ENCODE assay signal across 22 cellular contexts in the genomic region with DNA sequence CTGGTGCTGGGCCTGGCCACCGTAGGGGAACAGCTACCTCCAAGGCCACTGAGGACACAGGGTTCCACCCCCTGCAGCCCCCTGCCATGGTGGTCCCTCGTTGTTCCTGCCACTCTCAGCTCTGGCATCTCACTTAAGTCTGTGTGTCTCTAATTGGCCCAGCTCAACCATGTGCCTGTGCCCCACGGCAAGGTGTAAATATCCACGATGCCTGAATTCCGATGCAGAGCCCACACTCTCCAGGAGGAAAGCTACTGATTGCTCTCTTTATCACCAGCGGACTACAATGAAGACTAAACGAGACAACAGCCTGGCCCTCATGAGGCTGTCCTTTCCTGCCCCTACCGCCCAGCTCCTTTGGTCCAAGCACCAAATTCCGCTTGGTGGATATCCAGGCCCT. TPM values are rescaled to one million over a fixed set of nuclear protein-coding genes. Genes with fewer than 3 reads are reported as not detected.
DNase-seq lines count a peak whose midpoint lies in the region; ATAC-seq and TF ChIP-seq lines count a peak whose summit lies in the region.
"Had no signal": no experiment of that assay in that cellular context is flagged by ENCODE, and none has a peak within 500 bp of the region (broad histone marks: within the 10 kb centered on the region; RNA-seq: fewer than 3 reads in every experiment).

No MANE protein-coding gene starts in this region.

- no peaks in the 10 kb centered on the region for H3K27me3 ChIP-seq in CD4-positive, CD25-positive, alpha-beta regulatory T cell (ENCODE audit: control insufficient read depth, insufficient read depth, low read length)
- H3K27me3 ChIP-seq in IMR-90 (ENCODE audit: control insufficient read depth, insufficient read depth, low read length) (no peaks in the 10 kb centered on the region), dorsolateral prefrontal cortex (no peaks in the 10 kb centered on the region), gastroesophageal sphincter (no peaks in the 10 kb centered on the region)

- BruUV-seq in IMR-90 (replicated peaks; lab: Mats Ljungman, UMichigan) = no TSS peak

- in situ Hi-C loops in IMR-90 (cut with MboI; ENCODE audit: low sequenced_read_pairs) = no loop called here

- no peak for TF ChIP-seq EP300 in gastroesophageal sphincter (IDR thresholded peaks at IDR 0.05)

- dilution Hi-C loops in IMR-90 (cut with HindIII; ENCODE audit: low sequenced_read_pairs, unreplicated experiment) = no loop called here

- peak overlapping the region; percentile 10 for H2BK5ac ChIP-seq in IMR-90 (ENCODE audit: low read depth, low read length, poor library complexity, severe bottlenecking)

- peak overlapping the region; percentile 28; the same call in 1 of the 2 replicates for H4K5ac ChIP-seq in IMR-90 (ENCODE audit: low read depth, low read length)

- H3K79me1 ChIP-seq in IMR-90 (ENCODE audit: low read depth in 1 of 2, low read length in 2 of 2) = peaks cover 0 to 18% of the 10 kb centered on the region in 2 experiments; a peak in 2 of 4 replicates

- no peak overlapping the region for H3K9ac ChIP-seq in IMR-90 (ENCODE audit: low read depth, low read length)
- H3K9ac ChIP-seq: KMS-11 had no signal

- H3K23ac ChIP-seq in IMR-90 (ENCODE audit: low read depth, low read length) = no peak overlapping the region

- peak overlapping the region; percentile 61 for H3K14ac ChIP-seq in IMR-90 (replicated peaks; ENCODE audit: low read depth, low read length)

- H3K4me1 ChIP-seq in CD4-positive, CD25-positive, alpha-beta regulatory T cell (ENCODE audit: control insufficient read depth, insufficient read depth, low read length, poor library complexity, severe bottlenecking) = peaks cover 35% of the 10 kb centered on the region
- H3K4me1 ChIP-seq in IMR-90 (ENCODE audit: control insufficient read depth, insufficient read depth, low read length) (peaks cover 40% of the 10 kb centered on the region), gastroesophageal sphincter (peaks cover 0 to 56% (median 4%) of the 10 kb centered on the region in 3 donors)

- peak overlapping the region; percentile 74 for H3K4ac ChIP-seq in IMR-90 (ENCODE audit: low read depth, low read length)

- no peak overlapping the region for H3K4me3 ChIP-seq in CD4-positive, CD25-positive, alpha-beta regulatory T cell (ENCODE audit: low read depth, low read length)
- H3K4me3 ChIP-seq in IMR-90 (ENCODE audit: insufficient read depth, low read depth, low read length) = no peak overlapping the region
- no peak overlapping the region for H3K4me3 ChIP-seq in dorsolateral prefrontal cortex
- no peak overlapping the region for H3K4me3 ChIP-seq in gastroesophageal sphincter
- H3K4me3 ChIP-seq: GM12878 had no signal

- H3K9me3 Mint-ChIP-seq in CD4-positive, CD25-positive, alpha-beta regulatory T cell = no peaks in the 10 kb centered on the region
- no peaks in the 10 kb centered on the region for H3K9me3 Mint-ChIP-seq in neural crest cell

- H3K36me3 ChIP-seq in CD4-positive, CD25-positive, alpha-beta regulatory T cell (ENCODE audit: control insufficient read depth, insufficient read depth, low read length) = no peaks in the 10 kb centered on the region
- H3K36me3 ChIP-seq in IMR-90 (ENCODE audit: control insufficient read depth, insufficient read depth, low read length) = no peaks in the 10 kb centered on the region
- no peaks in the 10 kb centered on the region for H3K36me3 ChIP-seq in gastroesophageal sphincter

- H2AK9ac ChIP-seq in IMR-90 (replicated peaks; ENCODE audit: low read depth, low read length, poor library complexity) = peak overlapping the region; percentile 32

- no peak overlapping the region for H3K27ac ChIP-seq in CD4-positive, CD25-positive, alpha-beta regulatory T cell (ENCODE audit: insufficient read depth, low read length, poor library complexity, severe bottlenecking)
- H3K27ac ChIP-seq in IMR-90 (ENCODE audit: insufficient read depth, low read length) = no peak overlapping the region
- peak overlapping the region; percentile 23 to 95 (median 84) for H3K27ac ChIP-seq in dorsolateral prefrontal cortex
- H3K27ac ChIP-seq in gastroesophageal sphincter = peak overlapping the region in 2 of 4 donors; percentile 36 to 41
- H3K27ac ChIP-seq: KMS-11 had no signal

- H3K27me3 Mint-ChIP-seq in CD4-positive, CD25-positive, alpha-beta regulatory T cell = peaks cover 5% of the 10 kb centered on the region
- H3K27me3 Mint-ChIP-seq in neural crest cell (ENCODE audit: low read depth) = no peaks in the 10 kb centered on the region

- H3K27ac Mint-ChIP-seq in CD4-positive, CD25-positive, alpha-beta regulatory T cell = peak overlapping the region in 2 of 3 donors; percentile 97 to 99
- peak overlapping the region; percentile 78 for H3K27ac Mint-ChIP-seq in neural crest cell (ENCODE audit: unreplicated experiment)

- TF ChIP-seq POLR2A in IMR-90 (IDR thresholded peaks at IDR 0.05; ENCODE audit: low read depth, low read length) (no peak), gastroesophageal sphincter (IDR thresholded peaks at IDR 0.05) (no peak)

- peaks cover 9 to 48% (median 26%) of the 10 kb centered on the region in 4 donors for H3K4me1 Mint-ChIP-seq in CD4-positive, CD25-positive, alpha-beta regulatory T cell
- peaks cover 27% of the 10 kb centered on the region for H3K4me1 Mint-ChIP-seq in neural crest cell

- H3K9me3 ChIP-seq in CD4-positive, CD25-positive, alpha-beta regulatory T cell (ENCODE audit: control insufficient read depth in 2 of 2, low read length in 2 of 2) = no peaks in the 10 kb centered on the region
- H3K9me3 ChIP-seq in IMR-90 (ENCODE audit: control insufficient read depth, insufficient read depth, low read length) (no peaks in the 10 kb centered on the region), gastroesophageal sphincter (no peaks in the 10 kb centered on the region)

- H4K91ac ChIP-seq in IMR-90 (ENCODE audit: insufficient read depth, low read depth, low read length) = peak overlapping the region; percentile 70

- no peak for TF ChIP-seq CTCF in IMR-90 (conservative IDR thresholded peaks at IDR 0.05; ENCODE audit: low read depth, low read length)
- no peak for TF ChIP-seq CTCF in dorsolateral prefrontal cortex (IDR thresholded peaks at IDR 0.05 in 54 of 56, conservative IDR thresholded peaks at IDR 0.05 in 2 of 56; ENCODE audit: low read depth in 1 of 56, partially characterized antibody in 56 of 56)
- TF ChIP-seq CTCF in neural crest cell (conservative IDR thresholded peaks at IDR 0.05) = no peak
- no peak for TF ChIP-seq CTCF in gastroesophageal sphincter (IDR thresholded peaks at IDR 0.05)

- intact Hi-C loops in IMR-90 (cut with micrococcal nuclease) (no loop called here), dorsolateral prefrontal cortex (cut with DNase I) (no loop called here)

- no peaks in the 10 kb centered on the region for H3K36me3 Mint-ChIP-seq in CD4-positive, CD25-positive, alpha-beta regulatory T cell
- no peaks in the 10 kb centered on the region for H3K36me3 Mint-ChIP-seq in neural crest cell (ENCODE audit: low read depth)

- POLR2A ChIA-PET in IMR-90 (lab: Charles Lee; ENCODE audit: unreplicated experiment) = no interaction called here

- H3K4me2 ChIP-seq in IMR-90 (ENCODE audit: low read depth, low read length) = no peak overlapping the region
- H3K4me2 ChIP-seq: KMS-11 had no signal

- CTCF ChIA-PET in IMR-90 (lab: Yijun Ruan, JAX) = interaction anchor here (0.5 kb wide), 1 partner anchor 58 kb away, joined by 7 read pairs; no protein-coding TSS in a partner anchor

- H3K56ac ChIP-seq in IMR-90 (ENCODE audit: extremely low read depth, insufficient read depth, low read length) = no peak overlapping the region

- no peak overlapping the region for H2AFZ ChIP-seq in IMR-90 (replicated peaks; ENCODE audit: low read length, poor library complexity)

- WGBS in IMR-90 (ENCODE audit: extremely low coverage in 2 of 2, insufficient read length in 1 of 2), 2 experiments = 72% methylated on average over 3 of the region's 9 CpGs; no CpG with 5 or more reads in 1 of the 2 experiments
- 87 to 89% methylated on average over 5 to 7 of the region's 9 CpGs for WGBS in gastroesophageal sphincter (ENCODE audit: low coverage in 1 of 2), 2 donors

- H4K8ac ChIP-seq in IMR-90 (ENCODE audit: low read depth in 2 of 2, low read length in 2 of 2) = peak overlapping the region in 1 of 2 experiments; percentile 63; a peak in 1 of 4 replicates

- no peaks in the 10 kb centered on the region for H4K20me1 ChIP-seq in IMR-90 (ENCODE audit: insufficient read depth, low read length)

- no peak for ATAC-seq in CD4-positive, CD25-positive, alpha-beta regulatory T cell (ENCODE audit: low read depth in 2 of 2)
- ATAC-seq in IMR-90 (ENCODE audit: low read depth) = no peak
- no peak for ATAC-seq in gastroesophageal sphincter
- ATAC-seq: GM12878, PC-3 had no signal

- DNase-seq in CD4-positive, CD25-positive, alpha-beta regulatory T cell = no peak
- DNase-seq in IMR-90 = no peak
- no peak for DNase-seq in dorsolateral prefrontal cortex
- no peak for DNase-seq in neural crest cell (ENCODE audit: low read depth, low spot score)
- no peak for DNase-seq in islet precursor cell
- no peak for DNase-seq in NCI-H2196 (lab: John Stamatoyannopoulos, UW; ENCODE audit: unreplicated experiment)
- DNase-seq in kidney glomerular epithelial cell (lab: John Stamatoyannopoulos, UW) = no peak
- DNase-seq: 8988T, DMS53, EL, MV-4-11, NCI-H187, NCI-H2107, NCI-H2227 treated with DMSO at 0.1 percent for 48 hours, NCI-H510A treated with DMSO at 0.1 percent for 48 hours, NCI-H82, PC-3, RPMI8226, SHP77 treated with DMSO at 0.1 percent for 48 hours had no signal

- no peak overlapping the region for H3K4me3 Mint-ChIP-seq in CD4-positive, CD25-positive, alpha-beta regulatory T cell
- no peak overlapping the region for H3K4me3 Mint-ChIP-seq in neural crest cell

- H2BK20ac ChIP-seq in IMR-90 (ENCODE audit: low read depth, low read length) = peak overlapping the region; percentile 94

- no peak for TF ChIP-seq RAD21 in IMR-90 (IDR thresholded peaks at IDR 0.05; ENCODE audit: low read length)

- peaks cover 44% of the 10 kb centered on the region for H3K9me1 ChIP-seq in IMR-90 (ENCODE audit: insufficient read depth, low read length)

- H2BK120ac ChIP-seq in IMR-90 (ENCODE audit: low read depth, low read length) = peak overlapping the region; percentile 97

- H3K18ac ChIP-seq in IMR-90 (ENCODE audit: low read depth, low read length) = peak overlapping the region; percentile 20; the same call in 1 of the 2 replicates

- peak overlapping the region; percentile 81; the same call in 1 of the 2 replicates for H2AK5ac ChIP-seq in IMR-90 (ENCODE audit: low read depth, low read length)

- peak overlapping the region; percentile 78; the same call in 2 of the 3 replicates for H2BK15ac ChIP-seq in IMR-90 (ENCODE audit: low read depth, low read length)

RNA-seq across cellular contexts. Expression of a gene that starts 17.0 kb away (rescaled TPM):
- 0.25 TPM for total RNA-seq in CD4-positive, CD25-positive, alpha-beta regulatory T cell
- under 1 TPM in 3 of 4 donors, not detected in 1; 0.41 to 0.68 (median 0.54) TPM for polyA plus RNA-seq in CD4-positive, CD25-positive, alpha-beta regulatory T cell
- total RNA-seq in IMR-90 (2012; rRNA removed) (0.56 and 0.90 TPM in 2 replicates), dorsolateral prefrontal cortex (1 to 10 TPM in 46 of 120 experiments, under 1 TPM in 70, not detected in 4; 0.28 to 2.6 (median 0.94) TPM), neural crest cell (0.14 TPM in 1 of 2 replicates, not detected in the other), gastroesophageal sphincter (not detected)
- polyA plus RNA-seq in IMR-90 (2012; rRNA removed) = 0.75 and 1.2 TPM in 2 replicates
- 0.66 and 1.2 TPM in 2 replicates for polyA plus RNA-seq in IMR-90 (2012; cell fraction: cytosol; rRNA removed)
- 0.76 and 1.5 TPM in 2 replicates for polyA plus RNA-seq in IMR-90 (2012; cell fraction: nucleus; rRNA removed; ENCODE audit: low replicate concordance)
- total RNA-seq: GM12878 had no signal

Comparison
In these comparisons a context has a peak if more than half of its experiments do, and no peak if none do; other contexts are left out.
1. H3K27ac ChIP-seq: peak in dorsolateral prefrontal cortex (59 of 59); none in CD4-positive, CD25-positive, alpha-beta regulatory T cell (single experiment) and IMR-90 (single experiment).